8 cellular contexts compared by ENCODE assay signal in the genomic region with DNA sequence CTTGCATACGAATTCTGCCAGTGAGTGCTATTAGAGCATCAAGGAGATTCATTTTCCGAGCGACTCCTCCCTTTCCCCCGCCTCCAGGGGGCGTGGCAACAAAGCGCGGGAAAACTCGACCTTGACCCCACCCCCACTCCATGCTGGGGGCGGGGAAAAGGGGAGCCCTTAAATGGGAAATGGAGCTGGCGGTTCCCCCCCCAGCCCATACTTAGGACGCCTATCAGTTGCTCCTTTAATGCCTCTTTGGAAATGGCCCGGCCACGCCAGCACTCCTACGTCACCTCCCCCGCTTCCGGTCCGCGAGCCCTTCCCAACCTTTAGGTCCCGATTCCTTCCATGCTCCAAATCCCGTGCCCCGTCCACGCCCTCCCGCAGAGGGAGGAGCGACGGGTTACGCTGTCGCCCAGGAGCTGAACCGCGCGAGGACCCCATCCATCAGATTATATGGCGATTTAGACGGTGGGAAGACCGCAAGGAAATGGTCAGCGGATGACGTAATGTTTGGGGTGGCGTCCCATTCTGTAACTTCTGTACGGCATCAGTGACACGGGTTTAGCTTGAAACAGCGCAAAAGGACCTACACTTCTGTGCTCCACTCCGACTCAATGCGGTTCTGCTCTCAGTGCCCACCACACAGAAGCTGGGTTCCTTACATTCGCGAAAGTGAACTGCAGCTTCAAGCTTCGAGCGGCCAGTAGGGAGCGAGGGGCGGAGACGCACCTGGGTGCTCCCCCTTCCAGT. TPM values are rescaled to one million over a fixed set of nuclear protein-coding genes. Genes with fewer than 3 reads are reported as not detected.
DNase-seq lines count a peak whose midpoint lies in the region; ATAC-seq and TF ChIP-seq lines count a peak whose summit lies in the region.

No MANE protein-coding gene starts in this region.

- H3K9ac ChIP-seq in trophoblast cell (ENCODE audit: low read length): peak overlapping the region; percentile 81

- no peak overlapping the region for H3K23ac ChIP-seq in trophoblast cell (ENCODE audit: low read length)

- TF ChIP-seq EP300 in transverse colon (IDR thresholded peaks at IDR 0.05; ENCODE audit: low read depth): peak; percentile 33

- peak; percentile 45 for ATAC-seq in HG02798 (IDR thresholded peaks at IDR 0.05; ENCODE audit: poor library complexity, unreplicated experiment)

- peak overlapping the region; percentile 98 for H3K14ac ChIP-seq in trophoblast cell (ENCODE audit: low read length)

- peak overlapping the region; percentile 96 for H4K8ac ChIP-seq in trophoblast cell (ENCODE audit: low read depth, low read length)

- H3K9me3 ChIP-seq in trophoblast cell (ENCODE audit: insufficient read depth, low read depth, low read length) (no peaks in the 10 kb centered on the region), transverse colon (no peaks in the 10 kb centered on the region)

- H4K91ac ChIP-seq in trophoblast cell (ENCODE audit: low read depth, low read length): peak overlapping the region; percentile 95

- TF ChIP-seq CTCF in GM12865 (IDR thresholded peaks at IDR 0.05; ENCODE audit: insufficient read depth, low read depth, low read length, missing control alignments): peak; percentile 1
- TF ChIP-seq CTCF in transverse colon (IDR thresholded peaks at IDR 0.05): peak in 4 of 5 experiments; percentile 18 to 49 (median 32)

- peak overlapping the region; percentile 2 for H2AK5ac ChIP-seq in trophoblast cell (ENCODE audit: low read length)

- 0% methylated on average over 47 to 48 of the region's 48 CpGs for WGBS in adipose tissue, 3 donors
- WGBS in trophoblast cell (ENCODE audit: extremely low coverage, insufficient coverage, insufficient read length): no CpG with 5 or more reads among the region's 48 CpGs
- WGBS in transverse colon (ENCODE audit: low coverage in 1 of 2), 2 donors: 0% methylated on average over 4 to 48 of the region's 48 CpGs

- H4K12ac ChIP-seq in trophoblast cell (ENCODE audit: low read depth, low read length): peak overlapping the region; percentile 90

- H2AFZ ChIP-seq in trophoblast cell (ENCODE audit: insufficient read depth, low read length, poor library complexity): peak overlapping the region; percentile 94

- H3K27me3 ChIP-seq in trophoblast cell (ENCODE audit: insufficient read depth, low read length): no peaks in the 10 kb centered on the region
- H3K27me3 ChIP-seq in transverse colon: no peaks in the 10 kb centered on the region

- in situ Hi-C loops in transverse colon (cut with MboI; ENCODE audit: low pct_ligation_motif_present in 1 of 4, low pct_unique_long_range_greater_than_20kb in 1 of 4, low sequenced_read_pairs in 3 of 4): no loop called here

- H3K36me3 ChIP-seq in trophoblast cell (ENCODE audit: control insufficient read depth in 1 of 2, insufficient read depth in 2 of 2, low read length in 2 of 2) (peaks cover 6 to 10% of the 10 kb centered on the region in 2 experiments), transverse colon (peaks cover 0 to 7% (median 1%) of the 10 kb centered on the region in 4 donors)

- H3K18ac ChIP-seq in trophoblast cell (ENCODE audit: low read length): peak overlapping the region; percentile 97

- peak overlapping the region; percentile 71 for H3K4me2 ChIP-seq in trophoblast cell (ENCODE audit: low read length)

- H3K79me2 ChIP-seq in trophoblast cell (ENCODE audit: control insufficient read depth, insufficient read depth, low read length, poor library complexity): peaks cover 15% of the 10 kb centered on the region

- H2BK5ac ChIP-seq in trophoblast cell (ENCODE audit: low read depth, low read length, poor library complexity): peak overlapping the region; percentile 96

- H2BK12ac ChIP-seq in trophoblast cell (ENCODE audit: low read length): peak overlapping the region; percentile 38

- peaks cover 15% of the 10 kb centered on the region for H3K79me1 ChIP-seq in trophoblast cell (ENCODE audit: low read length)

- intact Hi-C loops in cardiac septum (cut with DNase I): loop anchor here (1.0 to 2.0 kb wide), 2 partner anchors 46 to 117 kb away; partner anchors contain the start of genes PI4KB and PSMB4
- intact Hi-C loops in transverse colon (cut with DNase I; ENCODE audit: low total_unique reads): no loop called here

- TF ChIP-seq POLR2A in transverse colon (IDR thresholded peaks at IDR 0.05): peak; percentile 73

- H2BK120ac ChIP-seq in trophoblast cell (ENCODE audit: insufficient read depth, low read length, poor library complexity): peak overlapping the region; percentile 90

- peak; percentile 99 for DNase-seq in GM12865 (ENCODE audit: low read depth)
- peak; percentile 97 for DNase-seq in NCI-H1436 (lab: John Stamatoyannopoulos, UW)
- peak; percentile 98 for DNase-seq in SW480 (ENCODE audit: low spot score)
- DNase-seq in cardiac septum (ENCODE audit: low spot score): peak; percentile 97
- peak; percentile 97 to 100 for DNase-seq in trophoblast cell
- DNase-seq in transverse colon: peak; percentile 97

- peak overlapping the region; percentile 71 for H3K27ac ChIP-seq in adipose tissue (ENCODE audit: low read depth, low read length)
- H3K27ac ChIP-seq in trophoblast cell (ENCODE audit: low read depth, low read length): peak overlapping the region; percentile 93
- peak overlapping the region; percentile 94 to 98 (median 98) for H3K27ac ChIP-seq in transverse colon

- H3K4me1 ChIP-seq in trophoblast cell (ENCODE audit: control insufficient read depth in 1 of 2, insufficient read depth in 2 of 2, low read length in 2 of 2) (peaks cover 5 to 13% of the 10 kb centered on the region in 2 experiments), transverse colon (peaks cover 5 to 21% (median 20%) of the 10 kb centered on the region in 4 donors)

- peak overlapping the region; percentile 64 for H3K4me3 ChIP-seq in GM12865 (ENCODE audit: low read depth, low read length)
- H3K4me3 ChIP-seq in trophoblast cell (ENCODE audit: low read depth, low read length): peak overlapping the region; percentile 81
- H3K4me3 ChIP-seq in transverse colon: peak overlapping the region; percentile 63 to 92 (median 68)

- H3K4ac ChIP-seq in trophoblast cell (ENCODE audit: low read depth, low read length): peak overlapping the region; percentile 6

RNA-seq across cellular contexts. Expression of gene ZNF687, which starts 0.7 kb away (rescaled TPM):
- 1 to 10 TPM; 4.9 to 10.0 (median 7.5) TPM for polyA plus RNA-seq in adipose tissue
- 12.8 TPM for total RNA-seq in cardiac septum
- 17.2 and 18.9 TPM in 2 replicates for polyA plus RNA-seq in trophoblast cell (2013)
- 10 to 100 TPM; 24.5 to 41.9 (median 31.5) TPM for total RNA-seq in transverse colon

RNA-seq across cellular contexts. Expression of gene PSMD4, which starts 26.9 kb away (rescaled TPM):
- polyA plus RNA-seq in adipose tissue: 100 to 1,000 TPM; 115 to 142 (median 130) TPM
- total RNA-seq in cardiac septum (137 TPM), transverse colon (100 to 1,000 TPM in 1 of 4 donors, 10 to 100 TPM in 3; 41.9 to 111 (median 79.5) TPM)
- 164 and 168 TPM in 2 replicates for polyA plus RNA-seq in trophoblast cell (2013)

RNA-seq across cellular contexts. Expression of gene PI4KB, which starts 45.8 kb away (rescaled TPM):
- 10 to 100 TPM; 24.5 to 55.2 (median 46.7) TPM for polyA plus RNA-seq in adipose tissue
- total RNA-seq in cardiac septum: 47.7 TPM
- 32.5 and 35.5 TPM in 2 replicates for polyA plus RNA-seq in trophoblast cell (2013)
- 10 to 100 TPM; 68.0 to 95.9 (median 79.8) TPM for total RNA-seq in transverse colon

Comparison
In these comparisons a context has a peak if more than half of its experiments do, and no peak if none do; other contexts are left out.
1. Peak in every context shown above with its lines: DNase-seq, ATAC-seq, H3K4me3 ChIP-seq and H3K27ac ChIP-seq.